Comparison of ENCODE assay signal across 1 cellular context in the genomic region with DNA sequence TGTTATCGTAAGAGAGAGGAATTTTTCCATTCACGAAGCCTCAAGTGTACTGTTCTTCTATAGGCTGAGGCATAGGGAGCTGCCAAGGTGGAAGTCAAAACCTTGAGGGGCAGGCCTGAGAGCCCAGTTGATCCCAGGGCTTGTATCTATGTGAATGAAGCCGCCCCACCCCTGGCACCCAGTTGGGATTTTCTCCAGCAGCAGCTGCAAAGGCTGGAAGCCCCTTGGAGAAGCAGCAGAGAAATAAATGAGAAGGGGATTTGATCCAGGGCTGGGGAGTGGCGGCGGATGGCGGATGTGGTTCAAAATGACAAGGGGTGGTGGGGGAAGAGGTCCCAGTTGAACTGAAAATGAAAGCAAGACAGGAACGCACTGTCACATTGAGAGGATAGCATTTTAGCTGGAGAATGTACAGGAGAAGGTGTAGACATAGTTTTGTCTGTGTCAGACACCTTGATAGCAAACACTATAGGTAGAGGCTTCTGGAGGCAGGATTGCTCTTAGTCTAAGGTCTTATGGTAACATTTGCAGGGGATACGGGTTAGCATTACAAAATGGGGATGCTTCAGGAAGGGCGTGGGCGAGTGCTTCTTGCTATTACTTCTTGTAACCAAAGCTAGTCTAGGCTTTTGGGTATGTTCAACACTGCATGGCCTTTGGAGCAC.
TF ChIP-seq lines count a peak whose summit lies in the region.

No MANE protein-coding gene starts in this region.

TF ChIP-seq in HepG2, 621 proteins besides CTCF, POLR2A, EP300 and RAD21 (continued from another document):
- TF ChIP-seq, protein P1, sequence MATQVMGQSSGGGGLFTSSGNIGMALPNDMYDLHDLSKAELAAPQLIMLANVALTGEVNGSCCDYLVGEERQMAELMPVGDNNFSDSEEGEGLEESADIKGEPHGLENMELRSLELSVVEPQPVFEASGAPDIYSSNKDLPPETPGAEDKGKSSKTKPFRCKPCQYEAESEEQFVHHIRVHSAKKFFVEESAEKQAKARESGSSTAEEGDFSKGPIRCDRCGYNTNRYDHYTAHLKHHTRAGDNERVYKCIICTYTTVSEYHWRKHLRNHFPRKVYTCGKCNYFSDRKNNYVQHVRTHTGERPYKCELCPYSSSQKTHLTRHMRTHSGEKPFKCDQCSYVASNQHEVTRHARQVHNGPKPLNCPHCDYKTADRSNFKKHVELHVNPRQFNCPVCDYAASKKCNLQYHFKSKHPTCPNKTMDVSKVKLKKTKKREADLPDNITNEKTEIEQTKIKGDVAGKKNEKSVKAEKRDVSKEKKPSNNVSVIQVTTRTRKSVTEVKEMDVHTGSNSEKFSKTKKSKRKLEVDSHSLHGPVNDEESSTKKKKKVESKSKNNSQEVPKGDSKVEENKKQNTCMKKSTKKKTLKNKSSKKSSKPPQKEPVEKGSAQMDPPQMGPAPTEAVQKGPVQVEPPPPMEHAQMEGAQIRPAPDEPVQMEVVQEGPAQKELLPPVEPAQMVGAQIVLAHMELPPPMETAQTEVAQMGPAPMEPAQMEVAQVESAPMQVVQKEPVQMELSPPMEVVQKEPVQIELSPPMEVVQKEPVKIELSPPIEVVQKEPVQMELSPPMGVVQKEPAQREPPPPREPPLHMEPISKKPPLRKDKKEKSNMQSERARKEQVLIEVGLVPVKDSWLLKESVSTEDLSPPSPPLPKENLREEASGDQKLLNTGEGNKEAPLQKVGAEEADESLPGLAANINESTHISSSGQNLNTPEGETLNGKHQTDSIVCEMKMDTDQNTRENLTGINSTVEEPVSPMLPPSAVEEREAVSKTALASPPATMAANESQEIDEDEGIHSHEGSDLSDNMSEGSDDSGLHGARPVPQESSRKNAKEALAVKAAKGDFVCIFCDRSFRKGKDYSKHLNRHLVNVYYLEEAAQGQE (IDR thresholded peaks at IDR 0.05; ENCODE audit: borderline replicate concordance in 1 of 2, low read depth in 1 of 2, low read length in 2 of 2): no peak
- TF ChIP-seq ZC3H4 (CRISPR knock-in tag; IDR thresholded peaks at IDR 0.05; ENCODE audit: borderline replicate concordance) (no peak), THYN1 (CRISPR knock-in tag; IDR thresholded peaks at IDR 0.05; ENCODE audit: borderline replicate concordance, low read depth) (no peak), PAF1 (CRISPR knock-in tag; IDR thresholded peaks at IDR 0.05) (no peak), ZNF333 (CRISPR knock-in tag; IDR thresholded peaks at IDR 0.05; ENCODE audit: borderline replicate concordance) (no peak)
